8 cellular contexts compared by ENCODE assay signal in the genomic region with DNA sequence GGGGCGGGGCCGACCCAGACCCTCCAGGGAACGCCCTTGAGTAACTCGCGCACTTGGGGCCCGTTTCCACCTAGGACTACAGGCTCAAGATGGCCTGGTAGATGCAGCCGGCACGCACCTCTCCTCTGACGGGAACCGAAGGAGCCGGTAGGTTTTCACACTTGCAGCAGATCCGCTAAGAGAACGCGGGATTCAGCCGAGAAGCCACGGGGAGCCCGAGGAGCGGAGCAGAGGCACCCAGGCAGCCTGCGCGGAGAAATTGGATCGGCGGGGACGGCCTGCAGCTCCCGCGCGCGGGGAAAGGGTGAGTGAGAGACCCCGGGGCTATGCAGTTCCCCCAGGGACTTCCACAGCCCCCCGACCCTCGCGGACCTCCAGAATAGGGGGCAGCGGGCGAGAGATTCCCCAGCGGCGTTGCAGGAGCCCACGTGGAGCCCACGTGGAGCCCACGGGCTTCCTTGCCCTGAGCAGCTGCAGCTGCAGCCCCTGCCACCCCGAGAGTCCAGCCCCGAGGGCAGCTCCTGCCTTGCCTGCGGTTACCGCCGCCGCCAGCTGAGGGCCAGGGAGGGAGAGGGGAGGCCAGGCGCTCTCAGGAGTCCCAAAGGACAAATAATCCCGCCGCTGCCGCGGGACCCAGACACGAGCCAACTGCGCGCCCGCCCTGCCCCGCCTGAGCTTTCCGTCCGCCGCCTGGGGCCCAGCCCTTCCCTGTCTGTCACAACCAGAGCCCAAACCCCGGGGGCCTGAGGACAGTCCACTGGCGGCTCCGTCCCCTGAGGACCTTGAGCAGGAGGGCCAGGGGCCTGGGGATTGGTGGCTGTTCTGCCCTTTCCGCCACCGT. TPM values are rescaled to one million over a fixed set of nuclear protein-coding genes. Genes with fewer than 3 reads are reported as not detected.
DNase-seq lines count a peak whose midpoint lies in the region; ATAC-seq lines count a peak whose summit lies in the region.

No MANE protein-coding gene starts in this region.

- DNase-seq in DMS79 treated with DMSO at 0.1 percent for 48 hours (lab: John Stamatoyannopoulos, UW) (peak; percentile 66), NCI-H146 treated with DMSO at 0.1 percent for 48 hours (lab: John Stamatoyannopoulos, UW; ENCODE audit: unreplicated experiment) (peak; percentile 45), left cardiac atrium (peak; percentile 58), sciatic nerve (ENCODE audit: low spot score) (no peak), NCI-H510A (lab: John Stamatoyannopoulos, UW) (no peak), midbrain (lab: John Stamatoyannopoulos, UW) (no peak), NCI-H128 (lab: John Stamatoyannopoulos, UW; ENCODE audit: unreplicated experiment) (no peak)
- peak; percentile 21 for DNase-seq in activated T-helper 9 cell treated with anti-CD3 and anti-CD28 coated beads, Interleukin-2, amount 50 U/mL, for 16 hours (ENCODE audit: low read depth)

- peak; percentile 87 to 97 for ATAC-seq in left cardiac atrium
- ATAC-seq in sciatic nerve: peak; percentile 51

- intact Hi-C loops in left cardiac atrium (cut with DNase I): no loop called here
- intact Hi-C loops in sciatic nerve (cut with DNase I): no loop called here

RNA-seq across cellular contexts. Expression of a gene that starts 13.1 kb away (rescaled TPM):
- 10 to 100 TPM; 15.7 to 17.0 TPM for total RNA-seq in left cardiac atrium
- 18.8 TPM for total RNA-seq in sciatic nerve

RNA-seq across cellular contexts. Expression of a gene that starts 54.2 kb away (rescaled TPM):
- total RNA-seq in left cardiac atrium (not detected), sciatic nerve (0.09 TPM)

Comparison
In these comparisons a context has a peak if more than half of its experiments do, and no peak if none do; other contexts are left out.
1. DNase-seq: peak in DMS79 treated with DMSO at 0.1 percent for 48 hours (single experiment), NCI-H146 treated with DMSO at 0.1 percent for 48 hours (single experiment), activated T-helper 9 cell treated with anti-CD3 and anti-CD28 coated beads, Interleukin-2, amount 50 U/mL, for 16 hours (single experiment) and left cardiac atrium (single experiment); none in sciatic nerve (single experiment), NCI-H510A (single experiment), midbrain (single experiment) and NCI-H128 (single experiment).